Comparison of ENCODE assay signal across 9 cellular contexts in the genomic region with DNA sequence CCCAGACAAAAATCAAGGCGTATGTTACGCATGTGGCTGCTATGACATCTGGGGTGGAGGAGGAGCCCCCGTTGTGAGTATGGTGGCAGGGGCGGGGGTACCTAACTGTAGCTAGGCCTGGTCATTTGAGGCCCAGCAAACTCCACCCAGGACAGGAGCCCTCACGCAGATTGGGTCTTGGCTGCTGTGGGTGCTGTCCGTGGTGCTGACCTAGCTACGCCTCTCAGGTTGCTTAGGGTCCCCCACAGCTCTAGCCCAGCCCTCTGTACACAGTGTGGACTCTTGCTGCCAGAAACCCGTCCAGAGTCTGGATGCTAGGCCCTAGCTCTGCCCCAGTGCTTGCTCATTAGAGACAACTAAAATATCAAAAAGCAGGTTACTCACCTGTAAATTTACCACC.
DNase-seq lines count a peak whose midpoint lies in the region; ATAC-seq, FAIRE-seq and TF ChIP-seq lines count a peak whose summit lies in the region.
"Had no signal": no experiment of that assay in that cellular context is flagged by ENCODE, and none has a peak within 500 bp of the region (broad histone marks: within the 10 kb centered on the region; RNA-seq: fewer than 3 reads in every experiment).

No MANE protein-coding gene starts in this region.

- CTCF ChIA-PET in HepG2 (lab: Yijun Ruan, JAX; ENCODE audit: low intra/inter-chr PET ratio, low total read pairs), result no interaction called here

- H3K4me1 ChIP-seq in HepG2 (ENCODE audit: insufficient read depth, low read length) (no peaks in the 10 kb centered on the region), right lobe of liver (no peaks in the 10 kb centered on the region), testis (no peaks in the 10 kb centered on the region)

- H2AFZ ChIP-seq in HepG2 (ENCODE audit: low read length), result no peak overlapping the region

- H3K27me3 ChIP-seq in HepG2 (ENCODE audit: control insufficient read depth in 1 of 2, insufficient read depth in 2 of 2, low read length in 2 of 2) (no peaks in the 10 kb centered on the region), right lobe of liver (no peaks in the 10 kb centered on the region), testis (no peaks in the 10 kb centered on the region)

- TF ChIP-seq CTCF in HepG2 (CRISPR knock-in tag; IDR thresholded peaks at IDR 0.05) (no peak), right lobe of liver (IDR thresholded peaks at IDR 0.05) (no peak), testis (IDR thresholded peaks at IDR 0.05) (no peak)

- no peaks in the 10 kb centered on the region for H4K20me1 ChIP-seq in HepG2 (ENCODE audit: insufficient read depth, low read length)

- no peak for DNase-seq in HepG2 (ENCODE audit: low spot score)
- no peak for DNase-seq in right lobe of liver
- peak; percentile 10 to 12 for DNase-seq in erythroblast (lab: John Stamatoyannopoulos, UW)
- DNase-seq in testis, result peak; percentile 57

- ATAC-seq in HepG2, result peak; percentile 35; the same call in 1 of the 3 replicates
- ATAC-seq in right lobe of liver, result no peak
- ATAC-seq in HG02571 (IDR thresholded peaks at IDR 0.05; ENCODE audit: unreplicated experiment), result no peak
- no peak for ATAC-seq in GM19397 (IDR thresholded peaks at IDR 0.05; ENCODE audit: unreplicated experiment)
- no peak for ATAC-seq in HG03196 (IDR thresholded peaks at IDR 0.05; ENCODE audit: unreplicated experiment)

- TF ChIP-seq POLR2A in HepG2 (IDR thresholded peaks at IDR 0.05; ENCODE audit: insufficient read depth in 1 of 2, low read depth in 2 of 2, low read length in 2 of 2) (no peak), right lobe of liver (IDR thresholded peaks at IDR 0.05) (no peak), erythroblast (IDR thresholded peaks at IDR 0.05; ENCODE audit: low read length) (no peak), testis (IDR thresholded peaks at IDR 0.05) (no peak)

- BruUV-seq in HepG2 (replicated peaks; lab: Mats Ljungman, UMichigan), result no TSS peak

- H3K36me3 ChIP-seq in HepG2 (replicated peaks in 1 of 2; ENCODE audit: control insufficient read depth in 1 of 2, insufficient read depth in 2 of 2, low read length in 2 of 2) (no peaks in the 10 kb centered on the region), right lobe of liver (no peaks in the 10 kb centered on the region), testis (ENCODE audit: low read depth, missing control alignments) (no peaks in the 10 kb centered on the region)

- WGBS in HepG2 (ENCODE audit: low lambda C conversion rate), result 60% methylated on average over 4 of the region's 8 CpGs
- WGBS in right lobe of liver (ENCODE audit: insufficient coverage, low coverage, low lambda C conversion rate, missing lambda C conversion rate), result 54% methylated on average over 7 of the region's 8 CpGs
- WGBS in testis, 2 donors, result 42 to 46% methylated on average over 8 of the region's 8 CpGs

- TF ChIP-seq RAD21 in HepG2 (CRISPR knock-in tag; IDR thresholded peaks at IDR 0.05), result no peak

- no peak overlapping the region for H3K4me3 ChIP-seq in HepG2 (replicated peaks in 1 of 3; ENCODE audit: insufficient read depth in 1 of 3, low read depth in 2 of 3, low read length in 3 of 3)
- H3K4me3 ChIP-seq in right lobe of liver, result no peak overlapping the region
- H3K4me3 ChIP-seq in testis, result no peak overlapping the region

- H3K9me3 ChIP-seq in HepG2 (ENCODE audit: low read length) (peaks cover 35% of the 10 kb centered on the region), right lobe of liver (peaks cover 0 to 18% (median 9%) of the 10 kb centered on the region in 4 donors), testis (no peaks in the 10 kb centered on the region)

- H3K4me2 ChIP-seq in HepG2 (ENCODE audit: low read depth, low read length), result no peak overlapping the region

- in situ Hi-C loops in HepG2 (cut with HindIII; ENCODE audit: extremely low pct_ligation_motif_present, low pct_unique_long_range_greater_than_20kb), result no loop called here

- H3K9ac ChIP-seq in HepG2 (ENCODE audit: insufficient read depth, low read depth, low read length), result no peak overlapping the region

- TF ChIP-seq EP300 in HepG2 (IDR thresholded peaks at IDR 0.05; ENCODE audit: low read depth in 2 of 2, low read length in 2 of 2) (no peak), HepG2 (CRISPR knock-in tag; IDR thresholded peaks at IDR 0.05; ENCODE audit: borderline replicate concordance) (no peak)

- no peak for FAIRE-seq in HepG2 (lab: Jason Lieb, UNC)
- FAIRE-seq: colon had no signal

- POLR2A ChIA-PET in HepG2 (lab: Yijun Ruan, JAX), result no interaction called here

- intact Hi-C loops in HepG2 (cut with micrococcal nuclease; ENCODE audit: unreplicated experiment) (no loop called here), right lobe of liver (cut with DNase I) (no loop called here), testis (cut with DNase I; ENCODE audit: low total_unique reads) (no loop called here)

- H3K27ac ChIP-seq in HepG2 (ENCODE audit: extremely low read length, insufficient read depth, low read length) (no peak overlapping the region), right lobe of liver (no peak overlapping the region), testis (no peak overlapping the region)

- no peaks in the 10 kb centered on the region for H3K79me2 ChIP-seq in HepG2 (ENCODE audit: insufficient read depth, low read length)

TF ChIP-seq in HepG2, 621 proteins besides CTCF, POLR2A, EP300 and RAD21 (continues in another document):
- TF ChIP-seq, protein P1, sequence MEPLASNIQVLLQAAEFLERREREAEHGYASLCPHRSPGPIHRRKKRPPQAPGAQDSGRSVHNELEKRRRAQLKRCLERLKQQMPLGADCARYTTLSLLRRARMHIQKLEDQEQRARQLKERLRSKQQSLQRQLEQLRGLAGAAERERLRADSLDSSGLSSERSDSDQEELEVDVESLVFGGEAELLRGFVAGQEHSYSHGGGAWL (CRISPR knock-in tag; IDR thresholded peaks at IDR 0.05), result peak; percentile 34; the same call in 1 of the 2 replicates
- TF ChIP-seq HDAC6 (IDR thresholded peaks at IDR 0.05; ENCODE audit: low read depth, low read length) (no peak), MIER2 (CRISPR knock-in tag; IDR thresholded peaks at IDR 0.05) (peak; percentile 96), KMT2A (CRISPR knock-in tag; IDR thresholded peaks at IDR 0.05) (no peak), FOXK1 (CRISPR knock-in tag; IDR thresholded peaks at IDR 0.05; ENCODE audit: borderline replicate concordance, low read depth) (peak; percentile 19; the same call in 1 of the 2 replicates), ZSCAN12 (CRISPR knock-in tag; IDR thresholded peaks at IDR 0.05) (no peak), ZBTB7A (CRISPR knock-in tag; IDR thresholded peaks at IDR 0.05) (no peak), BORCS8-MEF2B (CRISPR knock-in tag; IDR thresholded peaks at IDR 0.05) (peak; percentile 31; the same call in 1 of the 2 replicates), KLF16 (CRISPR knock-in tag; IDR thresholded peaks at IDR 0.05) (0 out of 4 replicates have a peak, but pooled peaks of 1 of the 2 experiments have one; percentile 32), AGO2 (optimal IDR thresholded peaks at IDR 0.05; ENCODE audit: low read depth, low read length) (no peak), SALL1 (CRISPR knock-in tag; IDR thresholded peaks at IDR 0.05) (peak; percentile 38; the same call in 1 of the 2 replicates), NFKB2 (CRISPR knock-in tag; IDR thresholded peaks at IDR 0.05; ENCODE audit: borderline replicate concordance) (peak; percentile 49; the same call in 1 of the 2 replicates), MEIS2 (CRISPR knock-in tag; IDR thresholded peaks at IDR 0.05) (0 out of 2 replicates have a peak, but pooled peaks have one; percentile 24), ZNF879 (CRISPR knock-in tag; IDR thresholded peaks at IDR 0.05) (no peak), ERF (CRISPR knock-in tag; IDR thresholded peaks at IDR 0.05) (peak; percentile 29; the same call in 1 of the 2 replicates), WIZ (CRISPR knock-in tag; IDR thresholded peaks at IDR 0.05) (0 out of 2 replicates have a peak, but pooled peaks have one; percentile 49), EHMT2 (IDR thresholded peaks at IDR 0.05; ENCODE audit: borderline replicate concordance, low read depth, low read length) (peak; percentile 91), ZNF282 (IDR thresholded peaks at IDR 0.05; ENCODE audit: partially characterized antibody) (no peak)

TF ChIP-seq in PFSK-1, 5 proteins besides CTCF, POLR2A, EP300 and RAD21:
- no peak for TF ChIP-seq FOXP2 (optimal IDR thresholded peaks at IDR 0.05; ENCODE audit: borderline replicate concordance, extremely low read depth, extremely low read length, insufficient read depth)
- TF ChIP-seq, protein P2, sequence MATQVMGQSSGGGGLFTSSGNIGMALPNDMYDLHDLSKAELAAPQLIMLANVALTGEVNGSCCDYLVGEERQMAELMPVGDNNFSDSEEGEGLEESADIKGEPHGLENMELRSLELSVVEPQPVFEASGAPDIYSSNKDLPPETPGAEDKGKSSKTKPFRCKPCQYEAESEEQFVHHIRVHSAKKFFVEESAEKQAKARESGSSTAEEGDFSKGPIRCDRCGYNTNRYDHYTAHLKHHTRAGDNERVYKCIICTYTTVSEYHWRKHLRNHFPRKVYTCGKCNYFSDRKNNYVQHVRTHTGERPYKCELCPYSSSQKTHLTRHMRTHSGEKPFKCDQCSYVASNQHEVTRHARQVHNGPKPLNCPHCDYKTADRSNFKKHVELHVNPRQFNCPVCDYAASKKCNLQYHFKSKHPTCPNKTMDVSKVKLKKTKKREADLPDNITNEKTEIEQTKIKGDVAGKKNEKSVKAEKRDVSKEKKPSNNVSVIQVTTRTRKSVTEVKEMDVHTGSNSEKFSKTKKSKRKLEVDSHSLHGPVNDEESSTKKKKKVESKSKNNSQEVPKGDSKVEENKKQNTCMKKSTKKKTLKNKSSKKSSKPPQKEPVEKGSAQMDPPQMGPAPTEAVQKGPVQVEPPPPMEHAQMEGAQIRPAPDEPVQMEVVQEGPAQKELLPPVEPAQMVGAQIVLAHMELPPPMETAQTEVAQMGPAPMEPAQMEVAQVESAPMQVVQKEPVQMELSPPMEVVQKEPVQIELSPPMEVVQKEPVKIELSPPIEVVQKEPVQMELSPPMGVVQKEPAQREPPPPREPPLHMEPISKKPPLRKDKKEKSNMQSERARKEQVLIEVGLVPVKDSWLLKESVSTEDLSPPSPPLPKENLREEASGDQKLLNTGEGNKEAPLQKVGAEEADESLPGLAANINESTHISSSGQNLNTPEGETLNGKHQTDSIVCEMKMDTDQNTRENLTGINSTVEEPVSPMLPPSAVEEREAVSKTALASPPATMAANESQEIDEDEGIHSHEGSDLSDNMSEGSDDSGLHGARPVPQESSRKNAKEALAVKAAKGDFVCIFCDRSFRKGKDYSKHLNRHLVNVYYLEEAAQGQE (IDR thresholded peaks at IDR 0.05; ENCODE audit: insufficient read depth in 1 of 2, low read depth in 2 of 2, low read length in 2 of 2), result peak; percentile 96 to 99

Comparison
In these comparisons a context has a peak if more than half of its experiments do, and no peak if none do; other contexts are left out.
1. DNase-seq: peak in erythroblast (2 of 2) and testis (single experiment); none in HepG2 (single experiment) and right lobe of liver (0 of 3).